ENCODE assay signal across 10 cellular contexts in the genomic region with DNA sequence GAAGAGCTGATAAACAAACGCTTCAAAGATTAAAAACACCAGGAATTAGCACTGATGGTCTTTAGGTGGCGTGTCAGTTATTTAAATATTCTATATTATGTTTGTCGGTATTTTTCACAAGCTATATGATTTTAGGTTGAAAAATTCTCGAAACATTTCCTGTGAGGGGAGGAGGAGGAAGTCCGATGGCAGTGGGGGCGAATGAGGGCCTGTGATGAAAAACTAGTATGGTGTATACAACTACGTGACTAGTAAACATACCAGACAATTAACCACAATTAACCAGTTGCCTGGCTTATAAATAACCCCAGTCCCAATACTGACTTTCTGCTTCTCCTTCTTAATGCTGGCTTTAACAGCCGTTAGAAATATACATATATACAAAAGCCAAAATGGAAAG. TPM values are rescaled to one million over a fixed set of nuclear protein-coding genes. Genes with fewer than 3 reads are reported as not detected.
DNase-seq lines count a peak whose midpoint lies in the region; ATAC-seq and TF ChIP-seq lines count a peak whose summit lies in the region.
"Had no signal": no experiment of that assay in that cellular context is flagged by ENCODE, and none has a peak within 500 bp of the region (broad histone marks: within the 10 kb centered on the region; RNA-seq: fewer than 3 reads in every experiment).

No MANE protein-coding gene starts in this region.

- peaks cover 8% of the 10 kb centered on the region for H3K4me1 Mint-ChIP-seq in nephron

- H3K4me3 Mint-ChIP-seq in nephron: peak overlapping the region; percentile 88 to 92 (median 90)

- DNase-seq in BE2C (no peak), caudate nucleus (lab: John Stamatoyannopoulos, UW) (no peak), NCI-H1436 treated with DMSO at 0.1 percent for 48 hours (lab: John Stamatoyannopoulos, UW) (no peak), sciatic nerve (ENCODE audit: low spot score) (no peak)
- DNase-seq: amniotic stem cell had no signal

- peaks cover 23% of the 10 kb centered on the region for H3K27me3 Mint-ChIP-seq in nephron (ENCODE audit: low read depth)

- intact Hi-C loops in sciatic nerve (cut with DNase I): no loop called here

- H3K9me3 ChIP-seq in BE2C: no peaks in the 10 kb centered on the region
- no peaks in the 10 kb centered on the region; the same call in 1 of the 2 replicates for H3K9me3 ChIP-seq in HEK293 (ENCODE audit: control insufficient read depth, insufficient read depth, low read depth, low read length)

- H3K27me3 ChIP-seq in BE2C: peaks cover 6% of the 10 kb centered on the region

- H3K27ac ChIP-seq in HEK293 (ENCODE audit: extremely low read depth, low read depth, low read length): no peak overlapping the region
- H3K27ac ChIP-seq in caudate nucleus (ENCODE audit: low read depth, low read length): peak overlapping the region; percentile 17

- H3K4me1 ChIP-seq in BE2C: no peaks in the 10 kb centered on the region
- H3K4me1 ChIP-seq in HEK293 (ENCODE audit: control insufficient read depth, insufficient read depth, low read length): no peaks in the 10 kb centered on the region

- CTCF ChIA-PET in HEK293 (lab: Yijun Ruan, JAX): interaction anchor here (0.7 kb wide), 2 partner anchors 28 to 1088 kb away, joined by 3 read pairs; no protein-coding TSS in a partner anchor

- H3K9me3 Mint-ChIP-seq in nephron: peaks cover 5% of the 10 kb centered on the region

- H3K36me3 ChIP-seq in BE2C (no peaks in the 10 kb centered on the region), HEK293 (ENCODE audit: control insufficient read depth in 2 of 2, insufficient read depth in 1 of 2, low read length in 2 of 2) (no peaks in the 10 kb centered on the region)

- peak overlapping the region; percentile 55 to 71 (median 55) for H3K27ac Mint-ChIP-seq in nephron

- no peaks in the 10 kb centered on the region for H3K36me3 Mint-ChIP-seq in nephron (ENCODE audit: low read depth)

- peak overlapping the region; percentile 41 for H3K4me3 ChIP-seq in BE2C (ENCODE audit: low read depth, low read length)
- H3K4me3 ChIP-seq in HEK293 (ENCODE audit: low read depth, low read length): peak overlapping the region; percentile 36; the same call in 1 of the 2 replicates

- POLR2A ChIA-PET in HEK293 (lab: Yijun Ruan, JAX): interaction anchor here (0.6 kb wide), 1 partner anchor 15 kb away, joined by 3 read pairs; no protein-coding TSS in a partner anchor

- no peak for ATAC-seq in HG03039 (IDR thresholded peaks at IDR 0.05; ENCODE audit: unreplicated experiment)
- ATAC-seq in GM19035 (IDR thresholded peaks at IDR 0.05; ENCODE audit: unreplicated experiment): no peak
- no peak for ATAC-seq in sciatic nerve

- TF ChIP-seq CTCF in BE2C (IDR thresholded peaks at IDR 0.05; ENCODE audit: low read depth, low read length) (no peak), HEK293 (tag by site-specific recombination; IDR thresholded peaks at IDR 0.05) (no peak), nephron (IDR thresholded peaks at IDR 0.05; ENCODE audit: unreplicated experiment in 3 of 3) (no peak)

TF ChIP-seq in HEK293, 187 proteins besides CTCF, POLR2A, EP300 and RAD21:
- TF ChIP-seq ZNF416 (tag by site-specific recombination; IDR thresholded peaks at IDR 0.05) (no peak), ZNF707 (tag by site-specific recombination; IDR thresholded peaks at IDR 0.05) (no peak), SALL2 (tag by site-specific recombination; IDR thresholded peaks at IDR 0.05; ENCODE audit: borderline replicate concordance) (no peak), ZNF324 (tag by site-specific recombination; IDR thresholded peaks at IDR 0.05) (no peak), ZFP3 (tag by site-specific recombination; IDR thresholded peaks at IDR 0.05; ENCODE audit: low read depth) (no peak), ZNF366 (tag by site-specific recombination; conservative IDR thresholded peaks at IDR 0.05) (no peak), KLF1 (tag by site-specific recombination; IDR thresholded peaks at IDR 0.05) (no peak), ZNF48 (tag by site-specific recombination; IDR thresholded peaks at IDR 0.05) (no peak), ZNF530 (tag by site-specific recombination; IDR thresholded peaks at IDR 0.05; ENCODE audit: low read depth) (no peak), ZBTB48 (tag by site-specific recombination; IDR thresholded peaks at IDR 0.05) (no peak), ZNF23 (tag by site-specific recombination; IDR thresholded peaks at IDR 0.05; ENCODE audit: borderline replicate concordance) (no peak), BCL11B (tag by site-specific recombination; IDR thresholded peaks at IDR 0.05; ENCODE audit: low read depth) (no peak), ZNF146 (tag by site-specific recombination; IDR thresholded peaks at IDR 0.05) (no peak), WT1 (tag by site-specific recombination; IDR thresholded peaks at IDR 0.05) (no peak)
- TF ChIP-seq, protein P1, sequence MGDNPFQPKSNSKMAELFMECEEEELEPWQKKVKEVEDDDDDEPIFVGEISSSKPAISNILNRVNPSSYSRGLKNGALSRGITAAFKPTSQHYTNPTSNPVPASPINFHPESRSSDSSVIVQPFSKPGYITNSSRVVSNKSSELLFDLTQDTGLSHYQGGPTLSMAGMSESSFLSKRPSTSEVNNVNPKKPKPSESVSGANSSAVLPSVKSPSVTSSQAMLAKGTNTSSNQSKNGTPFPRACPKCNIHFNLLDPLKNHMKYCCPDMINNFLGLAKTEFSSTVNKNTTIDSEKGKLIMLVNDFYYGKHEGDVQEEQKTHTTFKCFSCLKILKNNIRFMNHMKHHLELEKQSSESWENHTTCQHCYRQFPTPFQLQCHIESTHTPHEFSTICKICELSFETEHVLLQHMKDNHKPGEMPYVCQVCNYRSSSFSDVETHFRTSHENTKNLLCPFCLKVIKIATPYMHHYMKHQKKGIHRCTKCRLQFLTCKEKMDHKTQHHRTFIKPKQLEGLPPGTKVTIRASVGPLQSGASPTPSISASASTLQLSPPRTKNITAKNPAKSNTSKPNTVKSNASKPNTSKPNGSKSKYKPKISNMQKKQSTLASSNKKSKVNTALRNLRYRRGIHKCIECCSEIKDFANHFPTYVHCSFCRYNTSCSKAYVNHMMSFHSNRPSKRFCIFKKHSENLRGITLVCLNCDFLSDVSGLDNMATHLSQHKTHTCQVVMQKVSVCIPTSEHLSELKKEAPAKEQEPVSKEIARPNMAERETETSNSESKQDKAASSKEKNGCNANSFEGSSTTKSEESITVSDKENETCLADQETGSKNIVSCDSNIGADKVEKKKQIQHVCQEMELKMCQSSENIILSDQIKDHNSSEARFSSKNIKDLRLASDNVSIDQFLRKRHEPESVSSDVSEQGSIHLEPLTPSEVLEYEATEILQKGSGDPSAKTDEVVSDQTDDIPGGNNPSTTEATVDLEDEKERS (tag by site-specific recombination; IDR thresholded peaks at IDR 0.05): no peak

RNA-seq across cellular contexts. Expression of a gene that starts 0.6 kb away (rescaled TPM):
- polyA plus RNA-seq in BE2C (2012; ENCODE audit: insufficient read depth, insufficient read length, low read depth): 2.8 TPM
- total RNA-seq in sciatic nerve: 7.9 TPM
- total RNA-seq: myocyte had no signal
